8 cellular contexts compared by ENCODE assay signal in the genomic region with DNA sequence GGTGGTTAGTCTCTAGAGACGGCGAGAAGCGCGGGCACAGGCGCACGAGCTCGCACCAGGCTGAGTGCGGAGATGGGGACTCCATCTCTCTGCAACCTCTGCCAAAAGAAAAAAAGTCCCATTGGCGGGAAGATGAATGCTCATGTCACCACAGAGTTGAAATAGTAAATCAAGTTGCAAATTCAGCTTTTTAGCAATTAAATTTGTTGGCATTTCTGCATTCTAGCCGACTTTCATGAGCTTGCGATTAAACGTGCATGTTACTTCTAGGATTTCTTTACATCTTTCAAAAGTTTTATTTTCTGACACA. TPM values are rescaled to one million over a fixed set of nuclear protein-coding genes. Genes with fewer than 3 reads are reported as not detected.
DNase-seq lines count a peak whose midpoint lies in the region; ATAC-seq and TF ChIP-seq lines count a peak whose summit lies in the region.

No MANE protein-coding gene starts in this region.

- TF ChIP-seq CTCF in NB4 (IDR thresholded peaks at IDR 0.05; ENCODE audit: low read depth, low read length) (no peak), adrenal gland (IDR thresholded peaks at IDR 0.05) (no peak)

- no peak for TF ChIP-seq POLR2A in NB4 (IDR thresholded peaks at IDR 0.05; ENCODE audit: extremely low read depth, insufficient read length)
- TF ChIP-seq POLR2A in adrenal gland (IDR thresholded peaks at IDR 0.05) = no peak

- H3K27ac ChIP-seq in adrenal gland (peak overlapping the region in 4 of 5 donors; percentile 43 to 89 (median 76)), iPS-20b (ENCODE audit: low read length) (peak overlapping the region; percentile 77)

- intact Hi-C loops in adrenal gland (cut with DNase I) = no loop called here

- ATAC-seq in HG02610 (IDR thresholded peaks at IDR 0.05; ENCODE audit: unreplicated experiment) = peak; percentile 37
- no peak for ATAC-seq in stimulated activated memory B cell treated with anti-CD40 and anti-IgM and Interleukin-4, amounts not matched to agents 10 μg/mL and 1 μg/mL and 100 μg/mL, for 72 hours

- H3K4me3 Mint-ChIP-seq in stimulated activated memory B cell treated with anti-CD40 and anti-IgM and Interleukin-4, amounts not matched to agents 10 μg/mL and 1 μg/mL and 100 μg/mL, for 72 hours = peak overlapping the region; percentile 89

- 1 to 3% (median 2%) methylated on average over 7 to 12 of the region's 12 CpGs for WGBS in adrenal gland, 4 donors

- H3K36me3 ChIP-seq in adrenal gland (replicated peaks in 1 of 2) = no peaks in the 10 kb centered on the region
- peaks cover 16% of the 10 kb centered on the region; the same call in 1 of the 2 replicates for H3K36me3 ChIP-seq in iPS-20b (ENCODE audit: insufficient read depth, low read depth, low read length)

- H3K4me3 ChIP-seq in NB4 (ENCODE audit: low read depth, low read length) (peak overlapping the region; percentile 95), adrenal gland (peak overlapping the region; percentile 7 to 85 (median 32)), iPS-20b (ENCODE audit: low read length) (peak overlapping the region; percentile 96)

- H3K27me3 Mint-ChIP-seq in stimulated activated memory B cell treated with anti-CD40 and anti-IgM and Interleukin-4, amounts not matched to agents 10 μg/mL and 1 μg/mL and 100 μg/mL, for 72 hours = no peaks in the 10 kb centered on the region

- peaks cover 5 to 18% of the 10 kb centered on the region in 2 donors for H3K4me1 ChIP-seq in adrenal gland (replicated peaks in 1 of 2)
- H3K4me1 ChIP-seq in iPS-20b (ENCODE audit: insufficient read depth, low read length) = peaks cover 4% of the 10 kb centered on the region; the same call in 1 of the 2 replicates

- no peaks in the 10 kb centered on the region for H3K9me3 Mint-ChIP-seq in stimulated activated memory B cell treated with anti-CD40 and anti-IgM and Interleukin-4, amounts not matched to agents 10 μg/mL and 1 μg/mL and 100 μg/mL, for 72 hours

- peaks cover 15% of the 10 kb centered on the region for H3K36me3 Mint-ChIP-seq in stimulated activated memory B cell treated with anti-CD40 and anti-IgM and Interleukin-4, amounts not matched to agents 10 μg/mL and 1 μg/mL and 100 μg/mL, for 72 hours

- H3K9ac ChIP-seq in iPS-20b (ENCODE audit: low read depth, low read length) = peak overlapping the region; percentile 86

- H3K9me3 ChIP-seq in adrenal gland (replicated peaks in 1 of 3) = no peaks in the 10 kb centered on the region
- H3K9me3 ChIP-seq in iPS-20b (ENCODE audit: insufficient read depth, low read depth, low read length) = no peaks in the 10 kb centered on the region

- no peaks in the 10 kb centered on the region for H3K27me3 ChIP-seq in adrenal gland
- H3K27me3 ChIP-seq in iPS-20b (ENCODE audit: insufficient read depth, low read length) = no peaks in the 10 kb centered on the region

- DNase-seq in stimulated activated CD4-positive, alpha-beta T cell treated with anti-CD3 and anti-CD28 coated beads, Interleukin-1b, Interleukin-23, amount 100 ng/mL, for 48 hours = peak; percentile 50
- no peak for DNase-seq in stimulated activated CD4-positive, alpha-beta T cell treated with anti-CD3 and anti-CD28 coated beads, Interleukin-12 subunit alpha, Interleukin-12 subunit beta, amount 100 ng/mL, for 4 hours
- peak; percentile 84 for DNase-seq in NB4 (ENCODE audit: low read depth)
- DNase-seq in adrenal gland = peak in 3 of 7 donors; percentile 38 to 50 (median 50)
- no peak for DNase-seq in HK-2 (ENCODE audit: unreplicated experiment)

- peaks cover 18% of the 10 kb centered on the region for H3K4me1 Mint-ChIP-seq in stimulated activated memory B cell treated with anti-CD40 and anti-IgM and Interleukin-4, amounts not matched to agents 10 μg/mL and 1 μg/mL and 100 μg/mL, for 72 hours

- H3K27ac Mint-ChIP-seq in stimulated activated memory B cell treated with anti-CD40 and anti-IgM and Interleukin-4, amounts not matched to agents 10 μg/mL and 1 μg/mL and 100 μg/mL, for 72 hours = peak overlapping the region; percentile 96

RNA-seq across cellular contexts. Expression of a gene that starts 0.6 kb away (rescaled TPM):
- 10 to 100 TPM in 1 of 8 donors, 1 to 10 TPM in 6, under 1 TPM in 1; 0.85 to 11.1 (median 4.3) TPM for total RNA-seq in adrenal gland
- polyA plus RNA-seq in adrenal gland = 10 to 100 TPM in 1 of 3 donors, 1 to 10 TPM in 2; 2.0 to 18.6 (median 2.9) TPM

RNA-seq across cellular contexts. Expression of a gene that starts 18.6 kb away (rescaled TPM):
- total RNA-seq in adrenal gland = 10 to 100 TPM; 13.2 to 51.3 (median 21.8) TPM
- polyA plus RNA-seq in adrenal gland = 10 to 100 TPM; 10.1 to 15.4 (median 12.3) TPM

RNA-seq across cellular contexts. Expression of a gene that starts 18.7 kb away (rescaled TPM):
- 100 to 1,000 TPM in 2 of 8 donors, 10 to 100 TPM in 6; 41.6 to 129 (median 56.4) TPM for total RNA-seq in adrenal gland
- polyA plus RNA-seq in adrenal gland = 100 to 1,000 TPM in 1 of 3 donors, 10 to 100 TPM in 2; 18.4 to 149 (median 20.8) TPM

Comparison
In these comparisons a context has a peak if more than half of its experiments do, and no peak if none do; other contexts are left out.
1. DNase-seq: peak in stimulated activated CD4-positive, alpha-beta T cell treated with anti-CD3 and anti-CD28 coated beads, Interleukin-1b, Interleukin-23, amount 100 ng/mL, for 48 hours (single experiment) and NB4 (single experiment); none in stimulated activated CD4-positive, alpha-beta T cell treated with anti-CD3 and anti-CD28 coated beads, Interleukin-12 subunit alpha, Interleukin-12 subunit beta, amount 100 ng/mL, for 4 hours (single experiment) and HK-2 (single experiment).
2. H3K4me3 ChIP-seq: peak in every context shown above with its lines; median percentile 96 in iPS-20b; 95 in NB4; 32 in adrenal gland.